ENCODE assay signal across 1 cellular context in the genomic region with DNA sequence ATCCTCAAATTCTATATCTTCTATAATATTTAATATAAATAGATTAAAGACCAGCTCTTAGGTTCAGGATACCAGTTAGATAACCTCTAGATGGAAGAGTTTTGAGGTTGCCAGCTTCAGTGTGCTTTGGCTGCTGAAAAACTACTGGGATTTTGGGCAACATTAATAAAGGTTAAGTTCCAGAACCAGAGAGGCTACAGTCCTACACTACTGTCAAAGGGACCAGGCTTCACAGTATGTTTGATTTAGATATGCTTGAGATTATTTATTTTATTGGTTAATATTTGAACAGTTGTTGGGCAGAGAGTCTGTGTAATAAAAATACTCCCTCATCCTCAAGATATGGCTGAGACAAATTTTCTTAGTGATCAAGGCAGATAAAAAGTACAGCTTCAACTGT.
TF ChIP-seq lines count a peak whose summit lies in the region.

No MANE protein-coding gene starts in this region.

TF ChIP-seq in H1, 55 proteins besides CTCF, POLR2A, EP300 and RAD21 (continued from another document):
- TF ChIP-seq, protein P1, sequence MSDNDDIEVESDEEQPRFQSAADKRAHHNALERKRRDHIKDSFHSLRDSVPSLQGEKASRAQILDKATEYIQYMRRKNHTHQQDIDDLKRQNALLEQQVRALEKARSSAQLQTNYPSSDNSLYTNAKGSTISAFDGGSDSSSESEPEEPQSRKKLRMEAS (IDR thresholded peaks at IDR 0.05), result no peak
- TF ChIP-seq NRF1 (IDR thresholded peaks at IDR 0.05; ENCODE audit: low read depth, low read length), result no peak
